Comparison of ENCODE assay signal across 1 cellular context in genomic region chr5:149457393-149457763, GRCh38.
TF ChIP-seq lines count a peak whose summit lies in the region.

No MANE protein-coding gene starts in this region.

TF ChIP-seq in GM23338, 12 proteins besides CTCF, POLR2A, EP300 and RAD21 (continued from another document):
- TF ChIP-seq ETS1 (IDR thresholded peaks at IDR 0.05) (no peak), CREB1 (CRISPR knock-in tag; IDR thresholded peaks at IDR 0.05; ENCODE audit: low read depth) (no peak), STAT1 (IDR thresholded peaks at IDR 0.05; ENCODE audit: unreplicated experiment) (no peak), JUNB (IDR thresholded peaks at IDR 0.05; ENCODE audit: unreplicated experiment) (no peak), ZNF331 (CRISPR knock-in tag; IDR thresholded peaks at IDR 0.05; ENCODE audit: low read depth) (no peak), ZNF114 (CRISPR knock-in tag; IDR thresholded peaks at IDR 0.05) (no peak), NANOG (IDR thresholded peaks at IDR 0.05; ENCODE audit: borderline replicate concordance) (no peak), REST (IDR thresholded peaks at IDR 0.05; ENCODE audit: unreplicated experiment) (no peak), POLR2AphosphoS5 (IDR thresholded peaks at IDR 0.05; ENCODE audit: low read depth) (no peak), ZNF462 (CRISPR knock-in tag; IDR thresholded peaks at IDR 0.05) (no peak)
